Comparison of ENCODE assay signal across 1 cellular context in genomic region chr17:79818026-79818758, GRCh38.
TF ChIP-seq lines count a peak whose summit lies in the region.

No MANE protein-coding gene starts in this region.

TF ChIP-seq in HepG2, 621 proteins besides CTCF, POLR2A, EP300 and RAD21 (continued from another document and continues in another):
- TF ChIP-seq MNT (IDR thresholded peaks at IDR 0.05) (peak; percentile 53), PCBP1 (IDR thresholded peaks at IDR 0.05; ENCODE audit: borderline replicate concordance, low read depth, low read length) (no peak), HNF1A (IDR thresholded peaks at IDR 0.05; ENCODE audit: low read depth) (no peak), HNF1A (CRISPR knock-in tag; IDR thresholded peaks at IDR 0.05; ENCODE audit: borderline replicate concordance) (no peak), ZFP36L2 (CRISPR knock-in tag; IDR thresholded peaks at IDR 0.05) (no peak), ZNF235 (CRISPR knock-in tag; IDR thresholded peaks at IDR 0.05; ENCODE audit: borderline replicate concordance) (no peak), HES4 (CRISPR knock-in tag; IDR thresholded peaks at IDR 0.05; ENCODE audit: borderline replicate concordance) (no peak), ZNF7 (CRISPR knock-in tag; IDR thresholded peaks at IDR 0.05) (no peak), DMAP1 (CRISPR knock-in tag; IDR thresholded peaks at IDR 0.05) (no peak), YEATS2 (CRISPR knock-in tag; IDR thresholded peaks at IDR 0.05; ENCODE audit: borderline replicate concordance) (peak; percentile 44; the same call in 1 of the 2 replicates), RFXANK (CRISPR knock-in tag; IDR thresholded peaks at IDR 0.05) (no peak), DPF2 (CRISPR knock-in tag; IDR thresholded peaks at IDR 0.05; ENCODE audit: borderline replicate concordance, low read depth) (0 out of 2 replicates have a peak, but pooled peaks have one; percentile 19), KDM4B (CRISPR knock-in tag; IDR thresholded peaks at IDR 0.05) (0 out of 2 replicates have a peak, but pooled peaks have one; percentile 20), MBD4 (IDR thresholded peaks at IDR 0.05; ENCODE audit: borderline replicate concordance, low read length) (no peak), ZFY (CRISPR knock-in tag; IDR thresholded peaks at IDR 0.05) (peak; percentile 40; the same call in 1 of the 2 replicates), NFYB (CRISPR knock-in tag; IDR thresholded peaks at IDR 0.05) (0 out of 2 replicates have a peak, but pooled peaks have one; percentile 14), CCDC6 (CRISPR knock-in tag; IDR thresholded peaks at IDR 0.05) (peak; percentile 53; the same call in 1 of the 2 replicates), TCF7 (IDR thresholded peaks at IDR 0.05; ENCODE audit: low read depth) (no peak), MZF1 (CRISPR knock-in tag; IDR thresholded peaks at IDR 0.05; ENCODE audit: borderline replicate concordance) (no peak), EZH2 (conservative IDR thresholded peaks at IDR 0.05; ENCODE audit: low read depth, low read length) (no peak), NCOA1 (CRISPR knock-in tag; IDR thresholded peaks at IDR 0.05) (no peak), ZNF260 (CRISPR knock-in tag; IDR thresholded peaks at IDR 0.05; ENCODE audit: borderline replicate concordance, low read depth) (no peak), XBP1 (CRISPR knock-in tag; IDR thresholded peaks at IDR 0.05) (no peak), NAIF1 (CRISPR knock-in tag; IDR thresholded peaks at IDR 0.05; ENCODE audit: borderline replicate concordance) (no peak), ZNF44 (CRISPR knock-in tag; IDR thresholded peaks at IDR 0.05) (0 out of 2 replicates have a peak, but pooled peaks have one; percentile 68), NR2F6 (IDR thresholded peaks at IDR 0.05) (peak; percentile 42; the same call in 1 of the 2 replicates), NR2F6 (CRISPR knock-in tag; IDR thresholded peaks at IDR 0.05) (peak; percentile 75), SNAI1 (CRISPR knock-in tag; IDR thresholded peaks at IDR 0.05; ENCODE audit: borderline replicate concordance) (no peak), SIX1 (CRISPR knock-in tag; IDR thresholded peaks at IDR 0.05; ENCODE audit: borderline replicate concordance) (no peak), SIX4 (CRISPR knock-in tag; IDR thresholded peaks at IDR 0.05) (no peak), ZNF550 (CRISPR knock-in tag; IDR thresholded peaks at IDR 0.05; ENCODE audit: borderline replicate concordance) (no peak), HOXA7 (CRISPR knock-in tag; IDR thresholded peaks at IDR 0.05) (no peak), SAFB2 (CRISPR knock-in tag; IDR thresholded peaks at IDR 0.05; ENCODE audit: borderline replicate concordance, low read depth) (peak; percentile 26; the same call in 1 of the 2 replicates), PHB2 (IDR thresholded peaks at IDR 0.05; ENCODE audit: partially characterized antibody) (no peak), ATF5 (CRISPR knock-in tag; IDR thresholded peaks at IDR 0.05; ENCODE audit: low read depth) (0 out of 2 replicates have a peak, but pooled peaks have one; percentile 27), ZNF782 (CRISPR knock-in tag; IDR thresholded peaks at IDR 0.05; ENCODE audit: borderline replicate concordance) (no peak), TRIM24 (CRISPR knock-in tag; IDR thresholded peaks at IDR 0.05) (no peak), MYPOP (CRISPR knock-in tag; IDR thresholded peaks at IDR 0.05) (no peak), NFIB (CRISPR knock-in tag; IDR thresholded peaks at IDR 0.05; ENCODE audit: borderline replicate concordance) (no peak), CEBPG (CRISPR knock-in tag; IDR thresholded peaks at IDR 0.05) (no peak), NCOA2 (CRISPR knock-in tag; IDR thresholded peaks at IDR 0.05) (peak; percentile 37; the same call in 1 of the 2 replicates), ZNF614 (CRISPR knock-in tag; IDR thresholded peaks at IDR 0.05; ENCODE audit: borderline replicate concordance) (peak; percentile 34; the same call in 1 of the 2 replicates), SP1 (IDR thresholded peaks at IDR 0.05) (no peak), SP1 (CRISPR knock-in tag; IDR thresholded peaks at IDR 0.05) (no peak)
- TF ChIP-seq, protein P1, sequence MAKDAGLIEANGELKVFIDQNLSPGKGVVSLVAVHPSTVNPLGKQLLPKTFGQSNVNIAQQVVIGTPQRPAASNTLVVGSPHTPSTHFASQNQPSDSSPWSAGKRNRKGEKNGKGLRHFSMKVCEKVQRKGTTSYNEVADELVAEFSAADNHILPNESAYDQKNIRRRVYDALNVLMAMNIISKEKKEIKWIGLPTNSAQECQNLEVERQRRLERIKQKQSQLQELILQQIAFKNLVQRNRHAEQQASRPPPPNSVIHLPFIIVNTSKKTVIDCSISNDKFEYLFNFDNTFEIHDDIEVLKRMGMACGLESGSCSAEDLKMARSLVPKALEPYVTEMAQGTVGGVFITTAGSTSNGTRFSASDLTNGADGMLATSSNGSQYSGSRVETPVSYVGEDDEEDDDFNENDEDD (CRISPR knock-in tag; IDR thresholded peaks at IDR 0.05; ENCODE audit: borderline replicate concordance): peak; percentile 62; the same call in 1 of the 2 replicates
- TF ChIP-seq, protein P2, sequence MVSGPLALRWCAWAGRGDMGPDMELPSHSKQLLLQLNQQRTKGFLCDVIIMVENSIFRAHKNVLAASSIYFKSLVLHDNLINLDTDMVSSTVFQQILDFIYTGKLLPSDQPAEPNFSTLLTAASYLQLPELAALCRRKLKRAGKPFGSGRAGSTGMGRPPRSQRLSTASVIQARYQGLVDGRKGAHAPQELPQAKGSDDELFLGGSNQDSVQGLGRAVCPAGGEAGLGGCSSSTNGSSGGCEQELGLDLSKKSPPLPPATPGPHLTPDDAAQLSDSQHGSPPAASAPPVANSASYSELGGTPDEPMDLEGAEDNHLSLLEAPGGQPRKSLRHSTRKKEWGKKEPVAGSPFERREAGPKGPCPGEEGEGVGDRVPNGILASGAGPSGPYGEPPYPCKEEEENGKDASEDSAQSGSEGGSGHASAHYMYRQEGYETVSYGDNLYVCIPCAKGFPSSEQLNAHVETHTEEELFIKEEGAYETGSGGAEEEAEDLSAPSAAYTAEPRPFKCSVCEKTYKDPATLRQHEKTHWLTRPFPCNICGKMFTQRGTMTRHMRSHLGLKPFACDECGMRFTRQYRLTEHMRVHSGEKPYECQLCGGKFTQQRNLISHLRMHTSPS (CRISPR knock-in tag; IDR thresholded peaks at IDR 0.05; ENCODE audit: low read depth): peak; percentile 1; the same call in 1 of the 2 replicates
- TF ChIP-seq, protein P3, sequence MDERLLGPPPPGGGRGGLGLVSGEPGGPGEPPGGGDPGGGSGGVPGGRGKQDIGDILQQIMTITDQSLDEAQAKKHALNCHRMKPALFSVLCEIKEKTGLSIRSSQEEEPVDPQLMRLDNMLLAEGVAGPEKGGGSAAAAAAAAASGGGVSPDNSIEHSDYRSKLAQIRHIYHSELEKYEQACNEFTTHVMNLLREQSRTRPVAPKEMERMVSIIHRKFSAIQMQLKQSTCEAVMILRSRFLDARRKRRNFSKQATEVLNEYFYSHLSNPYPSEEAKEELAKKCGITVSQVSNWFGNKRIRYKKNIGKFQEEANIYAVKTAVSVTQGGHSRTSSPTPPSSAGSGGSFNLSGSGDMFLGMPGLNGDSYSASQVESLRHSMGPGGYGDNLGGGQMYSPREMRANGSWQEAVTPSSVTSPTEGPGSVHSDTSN (CRISPR knock-in tag; IDR thresholded peaks at IDR 0.05): no peak
- TF ChIP-seq, protein P4, sequence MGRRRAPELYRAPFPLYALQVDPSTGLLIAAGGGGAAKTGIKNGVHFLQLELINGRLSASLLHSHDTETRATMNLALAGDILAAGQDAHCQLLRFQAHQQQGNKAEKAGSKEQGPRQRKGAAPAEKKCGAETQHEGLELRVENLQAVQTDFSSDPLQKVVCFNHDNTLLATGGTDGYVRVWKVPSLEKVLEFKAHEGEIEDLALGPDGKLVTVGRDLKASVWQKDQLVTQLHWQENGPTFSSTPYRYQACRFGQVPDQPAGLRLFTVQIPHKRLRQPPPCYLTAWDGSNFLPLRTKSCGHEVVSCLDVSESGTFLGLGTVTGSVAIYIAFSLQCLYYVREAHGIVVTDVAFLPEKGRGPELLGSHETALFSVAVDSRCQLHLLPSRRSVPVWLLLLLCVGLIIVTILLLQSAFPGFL (CRISPR knock-in tag; IDR thresholded peaks at IDR 0.05): no peak
- TF ChIP-seq, protein P5, sequence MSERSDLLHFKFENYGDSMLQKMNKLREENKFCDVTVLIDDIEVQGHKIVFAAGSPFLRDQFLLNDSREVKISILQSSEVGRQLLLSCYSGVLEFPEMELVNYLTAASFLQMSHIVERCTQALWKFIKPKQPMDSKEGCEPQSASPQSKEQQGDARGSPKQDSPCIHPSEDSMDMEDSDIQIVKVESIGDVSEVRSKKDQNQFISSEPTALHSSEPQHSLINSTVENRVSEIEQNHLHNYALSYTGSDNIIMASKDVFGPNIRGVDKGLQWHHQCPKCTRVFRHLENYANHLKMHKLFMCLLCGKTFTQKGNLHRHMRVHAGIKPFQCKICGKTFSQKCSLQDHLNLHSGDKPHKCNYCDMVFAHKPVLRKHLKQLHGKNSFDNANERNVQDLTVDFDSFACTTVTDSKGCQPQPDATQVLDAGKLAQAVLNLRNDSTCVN (CRISPR knock-in tag; IDR thresholded peaks at IDR 0.05; ENCODE audit: borderline replicate concordance): no peak
- TF ChIP-seq, protein P6, sequence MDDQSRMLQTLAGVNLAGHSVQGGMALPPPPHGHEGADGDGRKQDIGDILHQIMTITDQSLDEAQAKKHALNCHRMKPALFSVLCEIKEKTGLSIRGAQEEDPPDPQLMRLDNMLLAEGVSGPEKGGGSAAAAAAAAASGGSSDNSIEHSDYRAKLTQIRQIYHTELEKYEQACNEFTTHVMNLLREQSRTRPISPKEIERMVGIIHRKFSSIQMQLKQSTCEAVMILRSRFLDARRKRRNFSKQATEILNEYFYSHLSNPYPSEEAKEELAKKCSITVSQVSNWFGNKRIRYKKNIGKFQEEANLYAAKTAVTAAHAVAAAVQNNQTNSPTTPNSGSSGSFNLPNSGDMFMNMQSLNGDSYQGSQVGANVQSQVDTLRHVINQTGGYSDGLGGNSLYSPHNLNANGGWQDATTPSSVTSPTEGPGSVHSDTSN (CRISPR knock-in tag; IDR thresholded peaks at IDR 0.05; ENCODE audit: borderline replicate concordance): no peak
